11 cellular contexts compared by ENCODE assay signal in genomic region chr1:206464456-206464964, GRCh38. TPM values are rescaled to one million over a fixed set of nuclear protein-coding genes. Genes with fewer than 3 reads are reported as not detected.
DNase-seq lines count a peak whose midpoint lies in the region; ATAC-seq, FAIRE-seq and TF ChIP-seq lines count a peak whose summit lies in the region.
"Had no signal": no experiment of that assay in that cellular context is flagged by ENCODE, and none has a peak within 500 bp of the region (broad histone marks: within the 10 kb centered on the region; RNA-seq: fewer than 3 reads in every experiment).

No MANE protein-coding gene starts in this region.

- H3K4me1 ChIP-seq in A549 (peaks cover 18% of the 10 kb centered on the region), right cardiac atrium (ENCODE audit: control insufficient read depth, insufficient read depth, low read length) (peaks cover 11% of the 10 kb centered on the region), body of pancreas (peaks cover 4% of the 10 kb centered on the region)

- H3K4me3 Mint-ChIP-seq in activated naive CD8-positive, alpha-beta T cell treated with anti-CD3 and anti-CD28 coated beads for 36 hours: no peak overlapping the region

- TF ChIP-seq EP300 in A549 (IDR thresholded peaks at IDR 0.05): no peak

- peak overlapping the region; percentile 72 for H3K27ac Mint-ChIP-seq in activated naive CD8-positive, alpha-beta T cell treated with anti-CD3 and anti-CD28 coated beads for 36 hours

- H3K4me2 ChIP-seq in A549: 0 out of 3 replicates have a peak overlapping the region, but pooled peaks have one; percentile 6

- no peaks in the 10 kb centered on the region for H3K9me3 Mint-ChIP-seq in activated naive CD8-positive, alpha-beta T cell treated with anti-CD3 and anti-CD28 coated beads for 36 hours

- no peaks in the 10 kb centered on the region for H3K36me3 ChIP-seq in body of pancreas (replicated peaks in 1 of 2; ENCODE audit: insufficient read depth in 1 of 2, low read depth in 2 of 2)

- TF ChIP-seq RAD21 in A549 (conservative IDR thresholded peaks at IDR 0.05 in 1 of 2, IDR thresholded peaks at IDR 0.05 in 1 of 2): no peak

- intact Hi-C loops in right cardiac atrium (cut with DNase I): no loop called here
- intact Hi-C loops in body of pancreas (cut with DNase I): no loop called here

- H3K9me3 ChIP-seq in A549 (no peaks in the 10 kb centered on the region), right cardiac atrium (ENCODE audit: control insufficient read depth, low read length) (no peaks in the 10 kb centered on the region), body of pancreas (no peaks in the 10 kb centered on the region)
- H3K9me3 ChIP-seq: SJSA1 had no signal

- peak in 1 of 2 experiments; percentile 55 for DNase-seq in A549 (ENCODE audit: low read depth in 1 of 2, low spot score in 1 of 2)
- peak; percentile 89 for DNase-seq in GM03348 (ENCODE audit: low spot score)
- DNase-seq in activated naive CD8-positive, alpha-beta T cell treated with anti-CD3 and anti-CD28 coated beads for 36 hours: peak; percentile 24
- DNase-seq in right cardiac atrium: peak in 1 of 3 donors; percentile 28
- no peak for DNase-seq in body of pancreas
- DNase-seq in HuH-7 (ENCODE audit: low spot score): no peak
- DNase-seq in stimulated activated naive CD4-positive, alpha-beta T cell (lab: John Stamatoyannopoulos, UW): no peak
- DNase-seq: stimulated activated CD4-positive, alpha-beta T cell treated with anti-CD3 and anti-CD28 coated beads, Interleukin-15, amount 100 ng/mL, for 24 hours had no signal

- H3K27ac ChIP-seq in A549 (peak overlapping the region; percentile 17 to 24; a peak in 1 of 6 replicates), right cardiac atrium (ENCODE audit: low read length) (peak overlapping the region; percentile 21), body of pancreas (no peak overlapping the region)
- H3K27ac ChIP-seq: epithelial cell of prostate, SJSA1 had no signal

- 71% methylated on average over 4 of the region's 4 CpGs for whole genome bisulfite sequencing in A549 (ENCODE audit: missing lambda C conversion rate)
- 54% methylated on average over 4 of the region's 4 CpGs for WGBS in right cardiac atrium
- 63 to 70% methylated on average over 4 of the region's 4 CpGs for WGBS in body of pancreas, 2 donors

- H3K36me3 Mint-ChIP-seq in activated naive CD8-positive, alpha-beta T cell treated with anti-CD3 and anti-CD28 coated beads for 36 hours: no peaks in the 10 kb centered on the region

- ATAC-seq in A549: peak in 1 of 2 experiments; percentile 14; a peak in 1 of 6 replicates
- ATAC-seq in right cardiac atrium: peak; percentile 60 to 72
- ATAC-seq in HG02642 (IDR thresholded peaks at IDR 0.05; ENCODE audit: poor library complexity, unreplicated experiment): no peak
- no peak for ATAC-seq in body of pancreas

- POLR2A ChIA-PET in A549 (lab: Yijun Ruan, JAX): no interaction called here

- no peak for FAIRE-seq in A549 (lab: Jason Lieb, UNC)

- peaks cover 71% of the 10 kb centered on the region for H3K4me1 Mint-ChIP-seq in activated naive CD8-positive, alpha-beta T cell treated with anti-CD3 and anti-CD28 coated beads for 36 hours

- no peak for TF ChIP-seq CTCF in A549 (IDR thresholded peaks at IDR 0.05)
- TF ChIP-seq CTCF in body of pancreas (IDR thresholded peaks at IDR 0.05): no peak

- CTCF ChIA-PET in A549 (lab: Yijun Ruan, JAX): interaction anchor here (0.8 to 3.9 kb wide), 4 partner anchors 15 to 448 kb away, joined by 3 to 20 read pairs (median 3); no protein-coding TSS in a partner anchor

- no peaks in the 10 kb centered on the region for H3K27me3 ChIP-seq in right cardiac atrium (ENCODE audit: control insufficient read depth, insufficient read depth)
- H3K27me3 ChIP-seq in body of pancreas: peaks cover 0 to 4% of the 10 kb centered on the region in 2 donors
- H3K27me3 ChIP-seq: SJSA1 had no signal

- no peak for TF ChIP-seq POLR2A in A549 (IDR thresholded peaks at IDR 0.05; ENCODE audit: low read length)
- no peak for TF ChIP-seq POLR2A in body of pancreas (IDR thresholded peaks at IDR 0.05)

- H3K27me3 Mint-ChIP-seq in activated naive CD8-positive, alpha-beta T cell treated with anti-CD3 and anti-CD28 coated beads for 36 hours: no peaks in the 10 kb centered on the region

- H3K4me3 ChIP-seq in A549: no peak overlapping the region
- no peak overlapping the region for H3K4me3 ChIP-seq in right cardiac atrium (ENCODE audit: low read length)
- H3K4me3 ChIP-seq in body of pancreas: no peak overlapping the region
- H3K4me3 ChIP-seq: SJSA1 had no signal

TF ChIP-seq in A549, 52 proteins besides CTCF, POLR2A, EP300 and RAD21:
- no peak for TF ChIP-seq RNF2 (IDR thresholded peaks at IDR 0.05; ENCODE audit: borderline replicate concordance, low read depth)
- no peak for TF ChIP-seq NR3C1 (IDR thresholded peaks at IDR 0.05)
- no peak for TF ChIP-seq KDM1A (IDR thresholded peaks at IDR 0.05; ENCODE audit: low read depth)
- no peak for TF ChIP-seq FOSL2 (IDR thresholded peaks at IDR 0.05)
- TF ChIP-seq FOSL2 (CRISPR knock-in tag; IDR thresholded peaks at IDR 0.05): no peak
- TF ChIP-seq ZNF302 (CRISPR knock-in tag; IDR thresholded peaks at IDR 0.05): no peak

RNA-seq across cellular contexts. Expression of gene IKBKE, which starts 5.8 kb away (rescaled TPM):
- 6.3 and 6.4 TPM in 2 replicates for polyA plus RNA-seq in A549 (2011; rRNA removed)
- 8.7 and 9.4 TPM in 2 replicates for polyA plus RNA-seq in A549 (2012; cell fraction: cytosol; rRNA removed)
- 13.6 and 15.4 TPM in 2 replicates for polyA plus RNA-seq in A549 (2012; cell fraction: nucleus; rRNA removed)
- polyA plus RNA-seq in A549 (2017; fragmentation: RNase III; extraction: RNeasy Plus Mini Kit Qiagen cat#74134 plus additional on column Dnase treatment): 6.3 to 7.2 TPM (median 6.8 TPM) in 3 replicates
- 10.5 and 11.4 TPM in 2 replicates for polyA minus RNA-seq in A549 (2011; rRNA and poly(A)+ RNA removed)
- 10 to 100 TPM; 18.7 to 19.8 TPM for total RNA-seq in activated naive CD8-positive, alpha-beta T cell treated with anti-CD3 and anti-CD28 coated beads for 36 hours
- total RNA-seq in right cardiac atrium: 1 to 10 TPM; 1.1 to 2.0 (median 1.5) TPM
- 0.54 TPM for polyA plus RNA-seq in right cardiac atrium
- 10 to 100 TPM in 1 of 2 donors, 1 to 10 TPM in 1; 5.4 to 10.2 TPM for total RNA-seq in body of pancreas

RNA-seq across cellular contexts. Expression of gene RASSF5, which starts 42.8 kb away (rescaled TPM):
- 2.0 and 2.2 TPM in 2 replicates for polyA plus RNA-seq in A549 (2011; rRNA removed)
- 0.82 and 1.0 TPM in 2 replicates for polyA plus RNA-seq in A549 (2012; cell fraction: cytosol; rRNA removed)
- polyA plus RNA-seq in A549 (2012; cell fraction: nucleus; rRNA removed): 1.1 and 1.2 TPM in 2 replicates
- polyA plus RNA-seq in A549 (2017; fragmentation: RNase III; extraction: RNeasy Plus Mini Kit Qiagen cat#74134 plus additional on column Dnase treatment): 1.4 to 2.2 TPM (median 1.9 TPM) in 3 replicates
- 4.7 and 6.6 TPM in 2 replicates for polyA minus RNA-seq in A549 (2011; rRNA and poly(A)+ RNA removed)
- total RNA-seq in activated naive CD8-positive, alpha-beta T cell treated with anti-CD3 and anti-CD28 coated beads for 36 hours: 100 to 1,000 TPM; 223 to 226 TPM
- 10 to 100 TPM; 17.4 to 29.0 (median 22.0) TPM for total RNA-seq in right cardiac atrium
- polyA plus RNA-seq in right cardiac atrium: 9.3 TPM
- 10 to 100 TPM; 21.5 to 35.9 TPM for total RNA-seq in body of pancreas

Comparison
In these comparisons a context has a peak if more than half of its experiments do, and no peak if none do; other contexts are left out.
1. ATAC-seq: peak in right cardiac atrium (2 of 2); none in HG02642 (single experiment) and body of pancreas (single experiment).
2. DNase-seq: peak in GM03348 (single experiment) and activated naive CD8-positive, alpha-beta T cell treated with anti-CD3 and anti-CD28 coated beads for 36 hours (single experiment); none in body of pancreas (0 of 4), HuH-7 (single experiment) and stimulated activated naive CD4-positive, alpha-beta T cell (0 of 6).
3. H3K27ac ChIP-seq: peak in A549 (2 of 2) and right cardiac atrium (single experiment); none in body of pancreas (0 of 4).
4. RNA of gene RASSF5, which starts 42.8 kb away (total RNA-seq): 223 to 226 TPM in activated naive CD8-positive, alpha-beta T cell treated with anti-CD3 and anti-CD28 coated beads for 36 hours; 21.5 to 35.9 TPM in body of pancreas and 17.4 to 29.0 TPM in right cardiac atrium; every median in the first group is over 4 times any median in the second.